Comparison of ENCODE assay signal across 8 cellular contexts in the genomic region with DNA sequence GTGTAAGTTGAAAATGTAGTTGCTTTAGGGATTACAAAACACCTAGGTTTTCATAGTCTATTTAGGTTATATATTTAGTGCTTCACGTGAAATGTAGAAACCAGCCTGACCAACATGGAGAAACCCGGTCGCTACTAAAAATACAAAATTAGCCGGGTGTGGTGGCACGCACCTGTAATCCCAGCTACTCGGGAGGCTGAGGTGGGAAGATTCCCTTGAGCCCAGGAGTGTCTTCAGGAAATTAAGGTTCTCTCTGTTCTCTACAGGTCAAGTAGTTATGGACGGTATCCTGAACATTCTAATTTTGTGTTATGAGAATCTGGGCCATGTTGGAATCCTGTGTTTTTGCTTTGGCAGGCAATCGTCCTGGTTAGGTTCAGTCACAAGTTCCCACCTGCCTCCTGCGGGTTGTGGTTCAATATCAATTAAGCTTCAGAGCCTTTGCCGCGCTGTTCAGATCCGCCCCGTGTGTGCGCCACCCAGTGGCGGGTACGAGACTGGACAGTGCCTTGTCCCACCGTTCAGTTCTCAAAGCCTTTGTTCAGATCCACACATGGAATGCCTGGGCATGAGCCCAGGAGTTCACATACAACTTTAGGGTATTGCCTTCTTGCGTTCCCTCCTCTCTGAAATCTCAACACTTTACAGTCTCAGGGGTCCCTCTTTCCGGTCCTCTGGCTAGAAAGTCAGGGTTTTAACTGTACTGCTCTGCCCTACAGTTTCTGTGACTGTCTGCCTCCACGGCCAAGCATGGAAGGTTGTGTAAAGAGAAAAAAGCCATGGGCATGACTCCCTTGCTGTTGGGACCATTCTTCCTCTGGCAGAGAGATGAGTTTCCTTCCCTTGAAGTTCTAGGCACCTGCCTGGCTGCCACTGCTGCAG. TPM values are rescaled to one million over a fixed set of nuclear protein-coding genes. Genes with fewer than 3 reads are reported as not detected.
A peak's percentile ranks its signal among the peaks of the same experiment; 100 is the strongest.
DNase-seq lines count a peak whose midpoint lies in the region; ATAC-seq and TF ChIP-seq lines count a peak whose summit lies in the region.

No MANE protein-coding gene starts in this region.

- POLR2A ChIA-PET in activated CD4-positive, alpha-beta T cell treated with anti-CD3 and anti-CD28 coated beads for 36 hours (lab: Charles Lee): interaction anchor here (1.0 kb wide), 1 partner anchor 72 kb away, joined by 3 read pairs; no protein-coding TSS in a partner anchor

- intact Hi-C loops in activated CD4-positive, alpha-beta T cell treated with anti-CD3 and anti-CD28 coated beads for 36 hours (cut with DNase I, micrococcal nuclease): loop anchor here (2.0 to 10.0 kb wide), 9 partner anchors 75 to 815 kb away; a partner anchor contains a TSS
- intact Hi-C loops in left lung (cut with DNase I): loop anchor here in 1 of 2 donors (10.0 kb wide), 1 partner anchor 122 kb away; no protein-coding TSS in a partner anchor

- peaks cover 0 to 7% of the 10 kb centered on the region in 2 donors for H3K36me3 ChIP-seq in left lung

- TF ChIP-seq CTCF in chondrocyte (IDR thresholded peaks at IDR 0.05) (peak; percentile 92), left lung (IDR thresholded peaks at IDR 0.05) (peak; percentile 78 to 91)

- H3K36me3 Mint-ChIP-seq in activated CD4-positive, alpha-beta T cell treated with anti-CD3 and anti-CD28 coated beads for 36 hours (ENCODE audit: low read depth): no peaks in the 10 kb centered on the region
- H3K36me3 Mint-ChIP-seq in chondrocyte (ENCODE audit: low read depth): peaks cover 6% of the 10 kb centered on the region

- H3K9me3 Mint-ChIP-seq in activated CD4-positive, alpha-beta T cell treated with anti-CD3 and anti-CD28 coated beads for 36 hours (ENCODE audit: low read depth): no peaks in the 10 kb centered on the region
- no peaks in the 10 kb centered on the region for H3K9me3 Mint-ChIP-seq in chondrocyte (ENCODE audit: low read depth)

- no peak overlapping the region for H3K4me3 ChIP-seq in left lung

- H3K27ac ChIP-seq in left lung: no peak overlapping the region

- ATAC-seq in HG03097 (IDR thresholded peaks at IDR 0.05; ENCODE audit: low FRiP score, unreplicated experiment) (peak; percentile 65), left lung (peak; percentile 94), HG02840 (IDR thresholded peaks at IDR 0.05; ENCODE audit: low FRiP score, unreplicated experiment) (no peak)
- ATAC-seq in activated CD4-positive, alpha-beta T cell treated with anti-CD3 and anti-CD28 coated beads for 36 hours: peak; percentile 98

- peaks cover 14% of the 10 kb centered on the region for H3K27me3 Mint-ChIP-seq in activated CD4-positive, alpha-beta T cell treated with anti-CD3 and anti-CD28 coated beads for 36 hours
- H3K27me3 Mint-ChIP-seq in chondrocyte (ENCODE audit: low read depth): peaks cover 11% of the 10 kb centered on the region

- CTCF ChIA-PET in activated CD4-positive, alpha-beta T cell treated with anti-CD3 and anti-CD28 coated beads for 36 hours (lab: Charles Lee): interaction anchor here (0.5 to 6.7 kb wide), 20 partner anchors 12 to 1425 kb away, joined by 3 to 55 read pairs (median 4); a partner anchor contains a TSS

- peaks cover 8% of the 10 kb centered on the region for H3K4me1 Mint-ChIP-seq in activated CD4-positive, alpha-beta T cell treated with anti-CD3 and anti-CD28 coated beads for 36 hours
- peaks cover 6% of the 10 kb centered on the region for H3K4me1 Mint-ChIP-seq in chondrocyte (ENCODE audit: low read depth)

- peak; percentile 88 for DNase-seq in GM03348 (ENCODE audit: low spot score)
- DNase-seq in NCI-H446 treated with DMSO at 0.1 percent for 48 hours (lab: John Stamatoyannopoulos, UW): peak; percentile 33
- DNase-seq in activated CD4-positive, alpha-beta T cell treated with anti-CD3 and anti-CD28 coated beads for 36 hours: peak; percentile 85
- no peak for DNase-seq in chondrocyte (ENCODE audit: low spot score)
- peak; percentile 64 to 91 for DNase-seq in left lung
- DNase-seq in stimulated activated CD4-positive, alpha-beta T cell treated with anti-CD3 and anti-CD28 coated beads, Interleukin-4, amount 100 ng/mL, for 24 hours: peak; percentile 70

- no peak overlapping the region for H3K4me3 Mint-ChIP-seq in activated CD4-positive, alpha-beta T cell treated with anti-CD3 and anti-CD28 coated beads for 36 hours
- peak overlapping the region; percentile 47 for H3K4me3 Mint-ChIP-seq in chondrocyte (ENCODE audit: unreplicated experiment)

- peaks cover 0 to 24% of the 10 kb centered on the region in 2 donors for H3K27me3 ChIP-seq in left lung

- H3K9me3 ChIP-seq in left lung: no peaks in the 10 kb centered on the region

- H3K4me1 ChIP-seq in left lung: no peaks in the 10 kb centered on the region

- H3K27ac Mint-ChIP-seq in activated CD4-positive, alpha-beta T cell treated with anti-CD3 and anti-CD28 coated beads for 36 hours: no peak overlapping the region
- peak overlapping the region; percentile 33 for H3K27ac Mint-ChIP-seq in chondrocyte (ENCODE audit: unreplicated experiment)

RNA-seq across cellular contexts. Expression of a gene that starts 41.7 kb away (rescaled TPM):
- total RNA-seq in activated CD4-positive, alpha-beta T cell treated with anti-CD3 and anti-CD28 coated beads for 36 hours: 10 to 100 TPM; 25.4 to 26.8 TPM
- 21.6 to 28.6 TPM (median 23.0 TPM) in 3 replicates for total RNA-seq in chondrocyte
- total RNA-seq in left lung: 10 to 100 TPM; 20.8 TPM
